In the genomic region with DNA sequence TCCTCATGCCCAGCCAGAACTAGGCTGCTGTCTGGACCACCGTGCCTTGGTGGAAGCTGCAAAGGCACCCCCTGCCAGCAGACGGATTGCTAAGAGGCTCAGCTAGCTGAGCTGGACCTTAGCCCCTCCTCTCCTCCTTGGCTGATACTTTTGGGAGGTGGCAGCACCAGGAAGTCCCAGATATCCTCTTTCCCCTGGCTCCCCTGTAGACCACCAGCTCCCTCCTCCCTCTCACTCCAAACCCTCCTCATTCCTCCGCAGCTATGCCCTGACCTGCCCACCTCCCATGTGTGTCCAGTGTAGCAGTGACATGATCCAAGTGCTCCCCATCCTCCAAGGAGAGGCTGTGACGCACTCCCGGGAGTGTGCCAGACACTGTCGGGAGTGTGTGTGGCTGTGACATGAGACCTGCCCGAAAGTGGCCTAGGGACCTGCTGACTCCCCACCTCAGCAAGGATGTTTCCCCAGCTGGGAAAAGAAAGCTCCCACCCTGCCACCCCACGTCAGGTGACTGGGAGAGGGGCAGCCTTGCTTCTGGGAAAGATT, we compare ENCODE assay signal across 16 cellular contexts. TPM values are rescaled to one million over a fixed set of nuclear protein-coding genes. Genes with fewer than 3 reads are reported as not detected.
A peak's percentile ranks its signal among the peaks of the same experiment; 100 is the strongest.
DNase-seq lines count a peak whose midpoint lies in the region; ATAC-seq, FAIRE-seq and TF ChIP-seq lines count a peak whose summit lies in the region.
"Had no signal": no experiment of that assay in that cellular context is flagged by ENCODE, and none has a peak within 500 bp of the region (broad histone marks: within the 10 kb centered on the region; RNA-seq: fewer than 3 reads in every experiment).

No MANE protein-coding gene starts in this region.

- peaks cover 6% of the 10 kb centered on the region for H3F3A ChIP-seq in GM23248 (ENCODE audit: insufficient read depth)

- no peak overlapping the region for H3K9ac ChIP-seq in GM23248
- H3K9ac ChIP-seq: KMS-11 had no signal

- intact Hi-C loops in prostate gland (cut with DNase I): no loop called here

- H3K9me3 ChIP-seq in GM23248 (ENCODE audit: low read depth): no peaks in the 10 kb centered on the region
- no peaks in the 10 kb centered on the region for H3K9me3 ChIP-seq in RWPE2 (ENCODE audit: severe bottlenecking)
- no peaks in the 10 kb centered on the region for H3K9me3 ChIP-seq in prostate gland
- H3K9me3 ChIP-seq: SJCRH30 had no signal

- DNase-seq in GM23248 (peak; percentile 16), RWPE2 (ENCODE audit: low spot score) (no peak), epithelial cell of prostate (ENCODE audit: low read depth, low spot score) (no peak), prostate gland (ENCODE audit: low spot score) (no peak), RCC 7860 (ENCODE audit: low spot score) (no peak), NCI-H524 treated with DMSO at 0.1 percent for 48 hours (lab: John Stamatoyannopoulos, UW) (no peak)
- no peak for DNase-seq in activated naive CD4-positive, alpha-beta T cell treated with anti-CD3 and anti-CD28 coated beads, Interleukin-2, amount 50 U/mL, for 72 hours (ENCODE audit: low spot score in 2 of 2)
- DNase-seq: activated CD4-positive, alpha-beta memory T cell treated with anti-CD3 and anti-CD28 coated beads for 36 hours; amniotic stem cell; DMS153; NCI-H1417; stimulated activated naive CD4-positive, alpha-beta T cell treated with Interleukin-2 at 50 U/mL for 16 hours had no signal

- WGBS in GM23248 (ENCODE audit: low coverage in 1 of 2, low lambda C conversion rate in 2 of 2, missing lambda C conversion rate in 2 of 2), 2 experiments: 53 to 58% methylated on average over 8 of the region's 8 CpGs
- WGBS in prostate gland: 58% methylated on average over 8 of the region's 8 CpGs

- in situ Hi-C loops in GM23248 (cut with MboI): no loop called here

- H3K4me1 ChIP-seq in GM23248 (ENCODE audit: insufficient read depth): peaks cover 28% of the 10 kb centered on the region
- H3K4me1 ChIP-seq in RWPE2 (ENCODE audit: insufficient read depth, poor library complexity, severe bottlenecking): peaks cover 44% of the 10 kb centered on the region
- no peaks in the 10 kb centered on the region for H3K4me1 ChIP-seq in prostate gland (replicated peaks)

- no peaks in the 10 kb centered on the region for H4K20me1 ChIP-seq in GM23248 (ENCODE audit: insufficient read depth)

- no peaks in the 10 kb centered on the region for H3K9me3 Mint-ChIP-seq in activated naive CD4-positive, alpha-beta T cell treated with anti-CD3 and anti-CD28 coated beads, Interleukin-2, amount 50 U/mL, for 72 hours
- H3K9me3 Mint-ChIP-seq: activated CD4-positive, alpha-beta memory T cell treated with anti-CD3 and anti-CD28 coated beads for 36 hours had no signal

- no peak overlapping the region for H3K4me3 ChIP-seq in GM23248
- H3K4me3 ChIP-seq in RWPE2 (ENCODE audit: severe bottlenecking): no peak overlapping the region
- H3K4me3 ChIP-seq in prostate gland: no peak overlapping the region
- H3K4me3 ChIP-seq: SJCRH30 had no signal

- H3K36me3 ChIP-seq in GM23248 (ENCODE audit: low read depth) (no peaks in the 10 kb centered on the region), RWPE2 (ENCODE audit: low read depth) (no peaks in the 10 kb centered on the region), prostate gland (no peaks in the 10 kb centered on the region)
- H3K36me3 ChIP-seq: SJCRH30 had no signal

- no peaks in the 10 kb centered on the region for H3K36me3 Mint-ChIP-seq in activated naive CD4-positive, alpha-beta T cell treated with anti-CD3 and anti-CD28 coated beads, Interleukin-2, amount 50 U/mL, for 72 hours
- H3K36me3 Mint-ChIP-seq: activated CD4-positive, alpha-beta memory T cell treated with anti-CD3 and anti-CD28 coated beads for 36 hours had no signal

- no peak for TF ChIP-seq CTCF in RWPE2 (IDR thresholded peaks at IDR 0.05; ENCODE audit: poor library complexity, severe bottlenecking)
- no peak for TF ChIP-seq CTCF in prostate gland (IDR thresholded peaks at IDR 0.05)

- no peak for FAIRE-seq in RCC 7860 (lab: Jason Lieb, UNC)
- FAIRE-seq: GM19239 had no signal

- TF ChIP-seq POLR2A in prostate gland (IDR thresholded peaks at IDR 0.05): no peak

- no peaks in the 10 kb centered on the region for H3K9me2 ChIP-seq in GM23248 (ENCODE audit: insufficient read depth)

- H2AFZ ChIP-seq in GM23248: no peak overlapping the region

- H3K27ac Mint-ChIP-seq in activated naive CD4-positive, alpha-beta T cell treated with anti-CD3 and anti-CD28 coated beads, Interleukin-2, amount 50 U/mL, for 72 hours: peak overlapping the region in 1 of 2 donors; percentile 71
- H3K27ac Mint-ChIP-seq: B cell had no signal

- no peaks in the 10 kb centered on the region for H3K27me3 ChIP-seq in GM23248 (replicated peaks; ENCODE audit: insufficient read depth)
- H3K27me3 ChIP-seq in RWPE2 (ENCODE audit: insufficient read depth, poor library complexity, severe bottlenecking): no peaks in the 10 kb centered on the region
- H3K27me3 ChIP-seq in prostate gland (replicated peaks; ENCODE audit: insufficient read depth): no peaks in the 10 kb centered on the region
- H3K27me3 ChIP-seq: SJCRH30 had no signal

- H3K4me2 ChIP-seq in GM23248 (ENCODE audit: unreplicated experiment): no peak overlapping the region
- H3K4me2 ChIP-seq: KMS-11 had no signal

- no peak for ATAC-seq in RWPE2 (ENCODE audit: low read depth)
- no peak for ATAC-seq in activated naive CD4-positive, alpha-beta T cell treated with anti-CD3 and anti-CD28 coated beads, Interleukin-2, amount 50 U/mL, for 72 hours

- no peaks in the 10 kb centered on the region for H3K79me2 ChIP-seq in GM23248 (ENCODE audit: insufficient read depth)

- H3K27ac ChIP-seq in GM23248: no peak overlapping the region
- H3K27ac ChIP-seq in RWPE2 (ENCODE audit: poor library complexity, severe bottlenecking): peak overlapping the region; percentile 92
- H3K27ac ChIP-seq in epithelial cell of prostate: peak overlapping the region; percentile 94
- peak overlapping the region; percentile 55 to 63 for H3K27ac ChIP-seq in prostate gland
- H3K27ac ChIP-seq: KMS-11, SJCRH30 had no signal

RNA-seq across cellular contexts. Expression of a gene that starts 21.1 kb away (rescaled TPM):
- 4.0 and 4.4 TPM in 2 replicates for total RNA-seq in GM23248 (2014; rRNA removed; shearing (Covaris generic))
- polyA plus RNA-seq in GM23248 (2016; fragmentation: Nextera tagmentation; extraction: Ambion mirVana): 2.2 and 4.4 TPM in 2 replicates
- 10 to 100 TPM in 1 of 2 donors, 1 to 10 TPM in 1; 8.2 to 50.0 TPM for total RNA-seq in prostate gland
- 1 to 10 TPM; 8.9 to 9.5 TPM for total RNA-seq in activated naive CD4-positive, alpha-beta T cell treated with anti-CD3 and anti-CD28 coated beads, Interleukin-2, amount 50 U/mL, for 72 hours

RNA-seq across cellular contexts. Expression of a gene that starts 29.9 kb away (rescaled TPM):
- total RNA-seq in GM23248 (2014; rRNA removed; shearing (Covaris generic)): 11.9 and 28.3 TPM in 2 replicates
- polyA plus RNA-seq in GM23248 (2016; fragmentation: Nextera tagmentation; extraction: Ambion mirVana): 12.8 and 15.4 TPM in 2 replicates
- total RNA-seq in prostate gland: 10 to 100 TPM; 26.3 to 27.6 TPM
- total RNA-seq in activated naive CD4-positive, alpha-beta T cell treated with anti-CD3 and anti-CD28 coated beads, Interleukin-2, amount 50 U/mL, for 72 hours: 10 to 100 TPM; 30.3 to 30.8 TPM

RNA-seq across cellular contexts. Expression of a gene that starts 35.4 kb away (rescaled TPM):
- total RNA-seq in GM23248 (2014; rRNA removed; shearing (Covaris generic)): 118 and 150 TPM in 2 replicates
- 251 and 259 TPM in 2 replicates for polyA plus RNA-seq in GM23248 (2016; fragmentation: Nextera tagmentation; extraction: Ambion mirVana)
- total RNA-seq in prostate gland: 100 to 1,000 TPM; 232 to 257 TPM
- total RNA-seq in activated naive CD4-positive, alpha-beta T cell treated with anti-CD3 and anti-CD28 coated beads, Interleukin-2, amount 50 U/mL, for 72 hours: 100 to 1,000 TPM in 1 of 2 donors, 10 to 100 TPM in 1; 99.9 to 180 TPM

RNA-seq across cellular contexts. Expression of a gene that starts 49.2 kb away (rescaled TPM):
- total RNA-seq in GM23248 (2014; rRNA removed; shearing (Covaris generic)): 26.1 and 31.3 TPM in 2 replicates
- polyA plus RNA-seq in GM23248 (2016; fragmentation: Nextera tagmentation; extraction: Ambion mirVana): 19.1 and 19.9 TPM in 2 replicates
- 10 to 100 TPM; 37.6 to 67.7 TPM for total RNA-seq in prostate gland
- total RNA-seq in activated naive CD4-positive, alpha-beta T cell treated with anti-CD3 and anti-CD28 coated beads, Interleukin-2, amount 50 U/mL, for 72 hours: 10 to 100 TPM; 10.1 to 11.1 TPM
